In genomic region chr6:75397806-75398465, GRCh38 we compare ENCODE assay signal across 22 cellular contexts.
DNase-seq lines count a peak whose midpoint lies in the region; TF ChIP-seq lines count a peak whose summit lies in the region.
"Had no signal": no experiment of that assay in that cellular context is flagged by ENCODE, and none has a peak within 500 bp of the region (broad histone marks: within the 10 kb centered on the region; RNA-seq: fewer than 3 reads in every experiment).

No MANE protein-coding gene starts in this region.

- H3K27ac ChIP-seq in ACC112 (ENCODE audit: low read depth, low read length) (no peak overlapping the region), SK-N-SH (ENCODE audit: low read depth in 2 of 2, low read length in 1 of 2) (no peak overlapping the region)
- H3K27ac ChIP-seq: ascending aorta, epithelial cell of prostate, vagina, VCaP had no signal

- H4K20me1 ChIP-seq in SK-N-SH (ENCODE audit: insufficient read depth): no peaks in the 10 kb centered on the region

- no peaks in the 10 kb centered on the region for H3K9me3 ChIP-seq in SK-N-SH
- H3K9me3 ChIP-seq: ascending aorta, vagina had no signal

- peak in 1 of 2 experiments; percentile 64; a peak in 1 of 4 replicates for TF ChIP-seq EP300 in SK-N-SH (IDR thresholded peaks at IDR 0.05; ENCODE audit: borderline replicate concordance in 1 of 2, low read depth in 1 of 2, low read length in 1 of 2)

- no peaks in the 10 kb centered on the region for H3K9me2 ChIP-seq in SK-N-SH

- POLR2A ChIA-PET in SK-N-SH (lab: Yijun Ruan, JAX): no interaction called here

- H3F3A ChIP-seq in SK-N-SH (replicated peaks; ENCODE audit: insufficient read depth): peaks cover 11% of the 10 kb centered on the region

- H3K9ac ChIP-seq in SK-N-SH: no peak overlapping the region

- H3K4me1 ChIP-seq in ACC112 (ENCODE audit: control insufficient read depth, insufficient read depth, low read length, unreplicated experiment): peaks cover 17% of the 10 kb centered on the region
- H3K4me1 ChIP-seq in SK-N-SH (ENCODE audit: control insufficient read depth in 1 of 2, insufficient read depth in 2 of 2, low read depth in 1 of 2, low read length in 1 of 2): no peaks in the 10 kb centered on the region; a peak in 1 of 4 replicates
- H3K4me1 ChIP-seq: vagina had no signal

- TF ChIP-seq RAD21 in SK-N-SH (IDR thresholded peaks at IDR 0.05; ENCODE audit: low read length): no peak

- no peak overlapping the region for H3K4me3 ChIP-seq in ACC112 (ENCODE audit: low read depth, low read length)
- H3K4me3 ChIP-seq in SK-N-SH (ENCODE audit: low read depth in 2 of 2, low read length in 1 of 2): no peak overlapping the region
- H3K4me3 ChIP-seq: ascending aorta, smooth muscle cell, vagina had no signal

- H3K4me2 ChIP-seq in SK-N-SH: no peak overlapping the region
- H3K4me2 ChIP-seq: smooth muscle cell had no signal

- peak; percentile 57 for DNase-seq in ELR (ENCODE audit: low read depth)
- DNase-seq in SK-N-SH: no peak
- DNase-seq in glomerular visceral epithelial cell (ENCODE audit: extremely low spot score): peak; percentile 35
- DNase-seq in NOMO-1 treated with DMSO at 0.1 percent for 48 hours (lab: John Stamatoyannopoulos, UW; ENCODE audit: unreplicated experiment): no peak
- DNase-seq in germinal center (ENCODE audit: low spot score): no peak
- no peak for DNase-seq in DMS79 (lab: John Stamatoyannopoulos, UW)
- no peak for DNase-seq in ureter (ENCODE audit: low spot score)
- DNase-seq: activated CD4-positive, alpha-beta memory T cell treated with anti-CD3 and anti-CD28 coated beads for 36 hours; activated naive CD4-positive, alpha-beta T cell treated with anti-CD3 and anti-CD28 coated beads, Interleukin-2, amount 50 U/mL, for 16 hours; activated T-cell treated with anti-CD3 and anti-CD28 coated beads, Interleukin-2, amount 50 U/mL, for 4 hours; H7; Kasumi-1; natural killer cell; NCI-H1436 treated with DMSO at 0.1 percent for 48 hours; stimulated activated CD4-positive, alpha-beta T cell treated with anti-CD3 and anti-CD28 coated beads, Interleukin-4, amount 100 ng/mL, for 24 hours; T-helper 1 cell had no signal

- H3K27me3 ChIP-seq in ACC112 (ENCODE audit: insufficient read depth, low read length) (no peaks in the 10 kb centered on the region), SK-N-SH (ENCODE audit: insufficient read depth) (no peaks in the 10 kb centered on the region)
- H3K27me3 ChIP-seq: ascending aorta, vagina had no signal

- H2AFZ ChIP-seq in ACC112 (ENCODE audit: low read length, unreplicated experiment) (peak overlapping the region; percentile 5), SK-N-SH (ENCODE audit: low read depth) (no peak overlapping the region)

- H3K36me3 ChIP-seq in ACC112 (ENCODE audit: insufficient read depth, low read length) (no peaks in the 10 kb centered on the region), SK-N-SH (replicated peaks in 1 of 2; ENCODE audit: control insufficient read depth in 1 of 2, insufficient read depth in 2 of 2, low read length in 1 of 2) (no peaks in the 10 kb centered on the region)
- H3K36me3 ChIP-seq: ascending aorta, vagina had no signal

- WGBS in SK-N-SH (ENCODE audit: low lambda C conversion rate): 18% methylated on average over 3 of the region's 3 CpGs

- H3K79me2 ChIP-seq in ACC112 (ENCODE audit: control insufficient read depth, insufficient read depth, low read length, unreplicated experiment) (no peaks in the 10 kb centered on the region), SK-N-SH (ENCODE audit: insufficient read depth) (no peaks in the 10 kb centered on the region)

- CTCF ChIA-PET in SK-N-SH (lab: Yijun Ruan, JAX): no interaction called here

- TF ChIP-seq CTCF in SK-N-SH (IDR thresholded peaks at IDR 0.05): no peak

TF ChIP-seq in SK-N-SH, 30 proteins besides CTCF, POLR2A, EP300 and RAD21 (continues in another document):
- TF ChIP-seq YY1 (IDR thresholded peaks at IDR 0.05; ENCODE audit: low read depth) (no peak), REST (IDR thresholded peaks at IDR 0.05; ENCODE audit: low read depth, low read length) (no peak), SIN3A (IDR thresholded peaks at IDR 0.05; ENCODE audit: borderline replicate concordance, low read depth, low read length) (no peak), RXRA (IDR thresholded peaks at IDR 0.05; ENCODE audit: borderline replicate concordance, low read depth) (no peak), USF1 (IDR thresholded peaks at IDR 0.05; ENCODE audit: borderline replicate concordance, low read depth) (no peak), FOXJ3 (CRISPR knock-in tag; IDR thresholded peaks at IDR 0.05) (no peak), NFIC (IDR thresholded peaks at IDR 0.05; ENCODE audit: borderline replicate concordance) (peak; percentile 28; the same call in 1 of the 2 replicates), TAF1 (IDR thresholded peaks at IDR 0.05; ENCODE audit: borderline replicate concordance, low read depth, low read length) (no peak), FOSL2 (IDR thresholded peaks at IDR 0.05; ENCODE audit: borderline replicate concordance, low read depth) (peak; percentile 66; the same call in 1 of the 2 replicates), MEF2A (IDR thresholded peaks at IDR 0.05; ENCODE audit: borderline replicate concordance, low read depth) (no peak), ZBTB33 (IDR thresholded peaks at IDR 0.05; ENCODE audit: borderline replicate concordance, low read depth) (no peak), USF2 (IDR thresholded peaks at IDR 0.05; ENCODE audit: borderline replicate concordance, low read depth, low read length) (no peak), RCOR1 (IDR thresholded peaks at IDR 0.05; ENCODE audit: low read length) (no peak), GATA2 (CRISPR knock-in tag; IDR thresholded peaks at IDR 0.05) (no peak), EZH2phosphoT487 (IDR thresholded peaks at IDR 0.05; ENCODE audit: borderline replicate concordance, low read depth) (no peak), MXI1 (IDR thresholded peaks at IDR 0.05; ENCODE audit: low read depth, low read length) (no peak), RFX5 (IDR thresholded peaks at IDR 0.05; ENCODE audit: low read length) (no peak), TEAD4 (IDR thresholded peaks at IDR 0.05; ENCODE audit: borderline replicate concordance, insufficient read depth) (peak; percentile 86), SMC3 (IDR thresholded peaks at IDR 0.05; ENCODE audit: low read depth, low read length) (no peak), GABPA (IDR thresholded peaks at IDR 0.05; ENCODE audit: low read depth) (no peak)

Comparison
In these comparisons a context has a peak if more than half of its experiments do, and no peak if none do; other contexts are left out.
1. DNase-seq: peak in ELR (single experiment) and glomerular visceral epithelial cell (single experiment); none in SK-N-SH (single experiment), NOMO-1 treated with DMSO at 0.1 percent for 48 hours (single experiment), germinal center (single experiment), DMS79 (single experiment) and ureter (single experiment).